Comparison of ENCODE assay signal across 1 cellular context in the genomic region with DNA sequence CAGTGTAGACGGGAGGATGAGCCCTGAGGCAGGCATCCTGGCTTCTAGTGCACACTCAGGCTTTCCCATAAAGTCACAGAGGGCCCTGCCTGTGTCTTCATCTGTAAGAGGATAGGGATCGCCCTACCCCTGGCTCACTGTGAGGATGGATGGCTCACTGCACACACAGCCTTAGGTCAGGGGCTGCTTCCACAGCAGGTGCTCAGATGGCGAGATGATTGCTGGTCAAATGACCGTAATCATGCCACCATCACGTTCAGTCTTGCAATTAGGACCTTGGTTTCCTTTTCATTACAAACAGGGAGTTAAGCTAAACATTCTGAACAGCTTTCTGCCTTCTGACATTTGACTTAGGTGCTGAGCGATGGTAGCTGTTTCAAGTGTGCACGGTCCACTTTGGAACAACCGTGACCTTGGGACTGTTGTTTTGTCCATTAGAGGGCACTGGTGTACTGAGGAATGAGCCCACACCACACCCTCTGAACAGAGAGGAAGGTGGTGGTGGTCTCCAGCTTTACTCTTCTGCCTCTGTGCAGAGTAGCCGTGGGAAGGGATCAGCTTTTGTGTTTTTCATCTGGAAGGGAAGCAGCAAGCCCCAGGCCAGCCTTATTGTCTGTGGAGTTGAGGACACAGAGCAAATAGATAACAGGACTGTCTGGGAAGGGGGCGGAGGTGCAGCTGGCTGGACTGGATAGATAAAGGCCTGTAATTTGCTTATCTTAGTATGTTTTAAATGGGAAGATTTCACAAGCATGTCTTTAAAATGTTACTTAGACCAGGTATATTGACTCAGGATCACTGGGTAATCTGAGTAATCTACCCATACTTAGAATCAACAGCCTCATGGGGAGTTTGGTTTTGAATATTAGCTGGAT.
TF ChIP-seq lines count a peak whose summit lies in the region.

No MANE protein-coding gene starts in this region.

TF ChIP-seq in GM12891, 5 proteins besides CTCF, POLR2A, EP300 and RAD21 (continued from another document):
- TF ChIP-seq PAX5 (IDR thresholded peaks at IDR 0.05; ENCODE audit: insufficient read depth, low read length, severe bottlenecking): no peak
TF ChIP-seq in GM12891: peak in this region for 0.
